In genomic region chrX:143240658-143241057, GRCh38 we compare ENCODE assay signal across 8 cellular contexts.
"Had no signal": no experiment of that assay in that cellular context is flagged by ENCODE, and none has a peak within 500 bp of the region (broad histone marks: within the 10 kb centered on the region; RNA-seq: fewer than 3 reads in every experiment).

No MANE protein-coding gene starts in this region.

- H3K4me1 ChIP-seq: HAP-1 had no signal

- H3K36me3 Mint-ChIP-seq: IgD-negative memory B cell had no signal

- ATAC-seq: HCT116, HepG2 had no signal

- H3K9me3 ChIP-seq: HAP-1 had no signal

- H3K9ac ChIP-seq: GM23248 had no signal

- H3K4me3 ChIP-seq: GM23248, HAP-1 had no signal

- H3K27ac ChIP-seq: GM23248 had no signal

- DNase-seq: GM23248, GOT3, H7, HFFc6 had no signal

- H3K36me3 ChIP-seq: HAP-1 had no signal

- H2AFZ ChIP-seq: GM23248 had no signal

- H3K27me3 Mint-ChIP-seq: IgD-negative memory B cell had no signal

- FAIRE-seq: HepG2 had no signal

- H3K4me3 Mint-ChIP-seq: HFFc6, IgD-negative memory B cell had no signal

- H3K27ac Mint-ChIP-seq: HFFc6, IgD-negative memory B cell had no signal
